11 cellular contexts compared by ENCODE assay signal in the genomic region with DNA sequence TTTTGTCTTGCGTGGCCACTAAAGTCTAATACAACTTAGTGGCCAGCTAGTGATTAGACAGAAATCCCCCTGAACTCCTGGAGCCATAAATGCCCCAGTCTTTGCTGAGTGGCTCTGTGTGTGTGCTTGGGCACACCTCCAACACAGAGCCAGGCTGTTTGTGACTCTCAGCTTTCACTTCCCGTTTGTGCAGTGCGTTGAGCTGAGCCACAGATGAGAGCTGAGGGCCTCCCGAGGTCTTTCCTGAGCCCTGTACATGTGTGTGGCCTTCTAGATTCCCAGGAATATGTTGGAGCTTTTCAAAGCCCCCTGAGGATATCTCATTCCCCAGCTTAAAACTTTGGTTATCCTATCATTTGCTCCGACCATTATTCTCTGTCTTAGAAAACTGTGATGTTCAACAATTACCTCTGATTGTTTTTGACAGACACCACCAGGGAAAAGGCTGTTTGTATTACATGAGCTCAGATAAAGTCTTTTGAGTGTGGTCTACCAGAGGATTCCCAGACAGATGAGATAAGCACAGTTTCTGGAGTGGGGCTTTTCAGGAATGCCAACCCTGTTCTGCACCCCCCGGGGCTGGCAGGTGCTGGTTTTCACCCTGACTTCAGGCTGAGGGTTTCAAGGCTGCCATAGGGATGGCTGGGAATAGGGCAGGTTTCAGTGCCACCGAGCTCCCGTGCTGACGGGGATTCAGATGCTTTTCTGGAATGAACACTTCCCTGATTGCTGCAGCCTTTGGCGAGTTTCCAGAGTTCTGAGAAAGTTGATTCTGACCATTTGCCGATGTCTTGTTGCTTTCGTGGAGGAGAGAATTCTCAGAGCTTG. TPM values are rescaled to one million over a fixed set of nuclear protein-coding genes. Genes with fewer than 3 reads are reported as not detected.
DNase-seq lines count a peak whose midpoint lies in the region; ATAC-seq and TF ChIP-seq lines count a peak whose summit lies in the region.
"Had no signal": no experiment of that assay in that cellular context is flagged by ENCODE, and none has a peak within 500 bp of the region (broad histone marks: within the 10 kb centered on the region; RNA-seq: fewer than 3 reads in every experiment).

No MANE protein-coding gene starts in this region.

- no peaks in the 10 kb centered on the region for H3K9me3 ChIP-seq in colonic mucosa
- peaks cover 15% of the 10 kb centered on the region for H3K9me3 ChIP-seq in PC-3 (ENCODE audit: low read length)

- H3K4me1 ChIP-seq in colonic mucosa = no peaks in the 10 kb centered on the region
- H3K4me1 ChIP-seq in PC-3 (ENCODE audit: insufficient read depth, low read length) = no peaks in the 10 kb centered on the region
- H3K4me1 ChIP-seq: neural progenitor cell had no signal

- H3K4me3 ChIP-seq in NB4 (ENCODE audit: low read depth, low read length) = no peak overlapping the region
- H3K4me3 ChIP-seq in colonic mucosa = no peak overlapping the region
- no peak overlapping the region for H3K4me3 ChIP-seq in PC-3 (ENCODE audit: low read length)
- H3K4me3 ChIP-seq: neural progenitor cell had no signal

- intact Hi-C loops in colonic mucosa (cut with DNase I) (no loop called here), PC-3 (cut with micrococcal nuclease) (no loop called here)
- intact Hi-C loops in activated T-helper 2 cell treated with anti-CD3 and anti-CD28 coated beads, Interferon-gamma antibody, Interleukin-2, Interleukin-4, amounts not matched to agents 10 μg/mL and 5 μg/mL and 100 μg/mL, durations not matched to agents 14 hours and 24 hours and 36 hours (cut with micrococcal nuclease) = no loop called here

- CTCF ChIA-PET in PC-3 (lab: Charles Lee) = no interaction called here

- peak; percentile 53 for DNase-seq in NB4 (ENCODE audit: low read depth)
- DNase-seq in colonic mucosa = no peak
- DNase-seq in pons (ENCODE audit: low spot score) = peak; percentile 49
- no peak for DNase-seq in NCI-H524 treated with DMSO at 0.1 percent for 48 hours (lab: John Stamatoyannopoulos, UW)
- DNase-seq in activated T-helper 2 cell treated with anti-CD3 and anti-CD28 coated beads, Interferon-gamma antibody, Interleukin-2, Interleukin-4, amounts not matched to agents 10 μg/mL and 5 μg/mL and 100 μg/mL, durations not matched to agents 14 hours and 24 hours and 36 hours (ENCODE audit: low spot score) = no peak
- DNase-seq in PC-3 = no peak
- DNase-seq in NCI-H526 (lab: John Stamatoyannopoulos, UW) = no peak
- DNase-seq: NCI-H1092, SHP77 treated with DMSO at 0.1 percent for 48 hours had no signal

- H3K4me1 Mint-ChIP-seq in activated T-helper 2 cell treated with anti-CD3 and anti-CD28 coated beads, Interferon-gamma antibody, Interleukin-2, Interleukin-4, amounts not matched to agents 10 μg/mL and 5 μg/mL and 100 μg/mL, durations not matched to agents 14 hours and 24 hours and 36 hours (ENCODE audit: low read depth) = no peaks in the 10 kb centered on the region
- H3K4me1 Mint-ChIP-seq: neural progenitor cell had no signal

- no peak overlapping the region for H3K4me3 Mint-ChIP-seq in activated T-helper 2 cell treated with anti-CD3 and anti-CD28 coated beads, Interferon-gamma antibody, Interleukin-2, Interleukin-4, amounts not matched to agents 10 μg/mL and 5 μg/mL and 100 μg/mL, durations not matched to agents 14 hours and 24 hours and 36 hours (ENCODE audit: low read depth)
- H3K4me3 Mint-ChIP-seq: neural progenitor cell had no signal

- BruUV-seq in PC-3 (replicated peaks; lab: Mats Ljungman, UMichigan) = no TSS peak

- POLR2A ChIA-PET in PC-3 (lab: Charles Lee; ENCODE audit: unreplicated experiment) = no interaction called here

- ATAC-seq in GM18511 (IDR thresholded peaks at IDR 0.05; ENCODE audit: unreplicated experiment) = peak; percentile 58
- ATAC-seq in PC-3 = no peak

- no peaks in the 10 kb centered on the region for H3K27me3 Mint-ChIP-seq in activated T-helper 2 cell treated with anti-CD3 and anti-CD28 coated beads, Interferon-gamma antibody, Interleukin-2, Interleukin-4, amounts not matched to agents 10 μg/mL and 5 μg/mL and 100 μg/mL, durations not matched to agents 14 hours and 24 hours and 36 hours (ENCODE audit: low read depth)

- peaks cover 18% of the 10 kb centered on the region for H3K36me3 ChIP-seq in colonic mucosa
- H3K36me3 ChIP-seq in PC-3 (ENCODE audit: low read depth, low read length) = peaks cover 53% of the 10 kb centered on the region

- no peak for TF ChIP-seq CTCF in NB4 (IDR thresholded peaks at IDR 0.05; ENCODE audit: low read depth, low read length)
- TF ChIP-seq CTCF in colonic mucosa (IDR thresholded peaks at IDR 0.05) = no peak
- no peak for TF ChIP-seq CTCF in PC-3 (conservative IDR thresholded peaks at IDR 0.05; ENCODE audit: low read depth, low read length)

- H3K27ac ChIP-seq in colonic mucosa = peak overlapping the region; percentile 27
- H3K27ac ChIP-seq in PC-3 (ENCODE audit: low read length) = no peak overlapping the region
- H3K27ac ChIP-seq: neural progenitor cell had no signal

- TF ChIP-seq POLR2A in NB4 (IDR thresholded peaks at IDR 0.05; ENCODE audit: extremely low read depth, insufficient read length) = no peak

- H3K27me3 ChIP-seq in colonic mucosa (no peaks in the 10 kb centered on the region), PC-3 (ENCODE audit: low read length) (no peaks in the 10 kb centered on the region)
- H3K27me3 ChIP-seq: neural progenitor cell had no signal

- no peaks in the 10 kb centered on the region for H4K20me1 ChIP-seq in PC-3 (ENCODE audit: low read length)

- peaks cover 25% of the 10 kb centered on the region for H3K9me3 Mint-ChIP-seq in activated T-helper 2 cell treated with anti-CD3 and anti-CD28 coated beads, Interferon-gamma antibody, Interleukin-2, Interleukin-4, amounts not matched to agents 10 μg/mL and 5 μg/mL and 100 μg/mL, durations not matched to agents 14 hours and 24 hours and 36 hours

- no peak overlapping the region for H3K4me2 ChIP-seq in PC-3 (ENCODE audit: low read length)
- H3K4me2 ChIP-seq: neural progenitor cell had no signal

- no peak overlapping the region for H2AFZ ChIP-seq in PC-3 (ENCODE audit: low read length)
- H2AFZ ChIP-seq: neural progenitor cell had no signal

- no peak overlapping the region for H3K27ac Mint-ChIP-seq in activated T-helper 2 cell treated with anti-CD3 and anti-CD28 coated beads, Interferon-gamma antibody, Interleukin-2, Interleukin-4, amounts not matched to agents 10 μg/mL and 5 μg/mL and 100 μg/mL, durations not matched to agents 14 hours and 24 hours and 36 hours
- H3K27ac Mint-ChIP-seq: neural progenitor cell had no signal

- no peak overlapping the region for H3K9ac ChIP-seq in colonic mucosa (ENCODE audit: low read depth in 2 of 2, low read length in 2 of 2)
- H3K9ac ChIP-seq in PC-3 (ENCODE audit: low read length) = no peak overlapping the region
- H3K9ac ChIP-seq: neural progenitor cell had no signal

- H3K36me3 Mint-ChIP-seq in activated T-helper 2 cell treated with anti-CD3 and anti-CD28 coated beads, Interferon-gamma antibody, Interleukin-2, Interleukin-4, amounts not matched to agents 10 μg/mL and 5 μg/mL and 100 μg/mL, durations not matched to agents 14 hours and 24 hours and 36 hours (ENCODE audit: low read depth) = peaks cover 79% of the 10 kb centered on the region

- no peaks in the 10 kb centered on the region for H3K9me2 ChIP-seq in PC-3 (replicated peaks; ENCODE audit: low read length)

- H3F3A ChIP-seq in PC-3 (ENCODE audit: low read length, unreplicated experiment) = no peaks in the 10 kb centered on the region

- H3K79me2 ChIP-seq in PC-3 (ENCODE audit: low read length) = no peaks in the 10 kb centered on the region

RNA-seq across cellular contexts. Expression of a gene that starts 23.8 kb away (rescaled TPM):
- 10 to 100 TPM; 16.6 to 20.4 TPM for total RNA-seq in colonic mucosa
- total RNA-seq in activated T-helper 2 cell treated with anti-CD3 and anti-CD28 coated beads, Interferon-gamma antibody, Interleukin-2, Interleukin-4, amounts not matched to agents 10 μg/mL and 5 μg/mL and 100 μg/mL, durations not matched to agents 14 hours and 24 hours and 36 hours = 31.3 and 31.6 TPM in 2 replicates
- total RNA-seq in PC-3 (2014; rRNA removed) = 20.5 and 22.5 TPM in 2 replicates

RNA-seq across cellular contexts. Expression of a gene that starts 23.9 kb away (rescaled TPM):
- 100 to 1,000 TPM in 1 of 2 donors, 10 to 100 TPM in 1; 59.8 to 104 TPM for total RNA-seq in colonic mucosa
- 104 and 106 TPM in 2 replicates for total RNA-seq in activated T-helper 2 cell treated with anti-CD3 and anti-CD28 coated beads, Interferon-gamma antibody, Interleukin-2, Interleukin-4, amounts not matched to agents 10 μg/mL and 5 μg/mL and 100 μg/mL, durations not matched to agents 14 hours and 24 hours and 36 hours
- 200 and 230 TPM in 2 replicates for total RNA-seq in PC-3 (2014; rRNA removed)

RNA-seq across cellular contexts. Expression of a gene that starts 53.3 kb away (rescaled TPM):
- total RNA-seq in colonic mucosa (not detected), PC-3 (2014; rRNA removed) (not detected in 2 replicates)
- not detected in 2 replicates for total RNA-seq in activated T-helper 2 cell treated with anti-CD3 and anti-CD28 coated beads, Interferon-gamma antibody, Interleukin-2, Interleukin-4, amounts not matched to agents 10 μg/mL and 5 μg/mL and 100 μg/mL, durations not matched to agents 14 hours and 24 hours and 36 hours

Comparison
In these comparisons a context has a peak if more than half of its experiments do, and no peak if none do; other contexts are left out.
1. DNase-seq: peak in NB4 (single experiment) and pons (single experiment); none in colonic mucosa (single experiment), NCI-H524 treated with DMSO at 0.1 percent for 48 hours (single experiment), activated T-helper 2 cell treated with anti-CD3 and anti-CD28 coated beads, Interferon-gamma antibody, Interleukin-2, Interleukin-4, amounts not matched to agents 10 μg/mL and 5 μg/mL and 100 μg/mL, durations not matched to agents 14 hours and 24 hours and 36 hours (single experiment), PC-3 (single experiment) and NCI-H526 (0 of 2).